Comparison of ENCODE assay signal across 22 cellular contexts in the genomic region with DNA sequence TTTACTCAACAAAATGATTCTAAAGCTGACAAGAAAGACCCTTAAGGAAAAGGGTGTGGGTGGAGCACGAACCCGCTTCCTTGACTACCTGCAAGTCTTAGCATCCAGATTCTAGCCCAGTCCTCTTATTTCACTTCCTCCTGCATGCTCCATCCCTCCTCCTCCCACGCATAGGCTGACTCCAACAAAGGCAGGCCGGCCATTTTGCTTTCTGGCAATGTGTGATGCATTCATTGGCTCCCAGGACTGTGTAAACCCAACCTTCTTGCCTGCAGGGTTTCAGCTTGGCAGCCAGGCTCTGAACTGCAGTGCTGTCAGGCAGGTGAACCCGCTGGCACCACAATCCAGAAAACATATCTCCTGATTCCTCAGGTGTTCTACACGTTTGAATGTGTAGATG. TPM values are rescaled to one million over a fixed set of nuclear protein-coding genes. Genes with fewer than 3 reads are reported as not detected.
"Had no signal": no experiment of that assay in that cellular context is flagged by ENCODE, and none has a peak within 500 bp of the region (broad histone marks: within the 10 kb centered on the region; RNA-seq: fewer than 3 reads in every experiment).

No MANE protein-coding gene starts in this region.

- H3K4me1 Mint-ChIP-seq: activated CD4-positive, alpha-beta T cell treated with anti-CD3 and anti-CD28 coated beads, Interleukin-2, amount 10 ng/mL, durations not matched to agents 7 days and 5 days; immature natural killer cell; natural killer cell had no signal

- H3K27ac Mint-ChIP-seq: activated CD4-positive, alpha-beta T cell treated with anti-CD3 and anti-CD28 coated beads, Interleukin-2, amount 10 ng/mL, durations not matched to agents 7 days and 5 days; activated T-helper 2 cell treated with anti-CD3 and anti-CD28 coated beads, Interferon-gamma antibody, Interleukin-2, Interleukin-4, amounts not matched to agents 10 μg/mL and 5 μg/mL and 100 μg/mL, durations not matched to agents 14 hours and 24 hours and 36 hours; immature natural killer cell; natural killer cell; T-helper 1 cell treated with Interleukin-12 subunit alpha and Interleukin-12 subunit beta and Interleukin-4 antibody, amounts not matched to agents 30 μg/mL and 1 μg/mL, for 36 hours; type B pancreatic cell had no signal

- H3K4me1 ChIP-seq: adrenal gland, right lobe of liver, spleen had no signal

- H3K4me3 Mint-ChIP-seq: activated CD4-positive, alpha-beta T cell treated with anti-CD3 and anti-CD28 coated beads, Interleukin-2, amount 10 ng/mL, durations not matched to agents 7 days and 5 days; immature natural killer cell; natural killer cell; T-helper 1 cell treated with Interleukin-12 subunit alpha and Interleukin-12 subunit beta and Interleukin-4 antibody, amounts not matched to agents 30 μg/mL and 1 μg/mL, for 36 hours; type B pancreatic cell had no signal

- ATAC-seq: left cardiac atrium, natural killer cell, right lobe of liver had no signal

- H3K36me3 Mint-ChIP-seq: immature natural killer cell, natural killer cell had no signal

- H3K9me3 ChIP-seq: adrenal gland, psoas muscle, right lobe of liver, spleen had no signal

- H3K27me3 Mint-ChIP-seq: activated CD4-positive, alpha-beta T cell treated with anti-CD3 and anti-CD28 coated beads, Interleukin-2, amount 10 ng/mL, durations not matched to agents 7 days and 5 days; type B pancreatic cell had no signal

- H3K36me3 ChIP-seq: adrenal gland, right lobe of liver, spleen had no signal

- H3K27ac ChIP-seq: adrenal gland, coronary artery, psoas muscle, right lobe of liver, spleen had no signal

- H3K9me3 Mint-ChIP-seq: activated CD4-positive, alpha-beta T cell treated with anti-CD3 and anti-CD28 coated beads, Interleukin-2, amount 10 ng/mL, durations not matched to agents 7 days and 5 days; activated T-helper 2 cell treated with anti-CD3 and anti-CD28 coated beads, Interferon-gamma antibody, Interleukin-2, Interleukin-4, amounts not matched to agents 10 μg/mL and 5 μg/mL and 100 μg/mL, durations not matched to agents 14 hours and 24 hours and 36 hours; immature natural killer cell; natural killer cell; T-helper 1 cell treated with Interleukin-12 subunit alpha and Interleukin-12 subunit beta and Interleukin-4 antibody, amounts not matched to agents 30 μg/mL and 1 μg/mL, for 36 hours had no signal

- H3K4me3 ChIP-seq: adrenal gland, coronary artery, psoas muscle, right lobe of liver, spleen had no signal

- DNase-seq: activated CD4-positive, alpha-beta T cell treated with anti-CD3 and anti-CD28 coated beads, Interleukin-2, amount 10 ng/mL, durations not matched to agents 7 days and 5 days; activated CD4-positive, CD25-positive, alpha-beta regulatory T cell; activated CD8-positive, alpha-beta memory T cell treated with anti-CD3 and anti-CD28 coated beads for 24 hours; activated naive CD4-positive, alpha-beta T cell treated with anti-CD3 and anti-CD28 coated beads, Interleukin-2, amount 50 U/mL, for 16 hours; adrenal gland; effector CD8-positive, alpha-beta T cell; hypothalamus; immature natural killer cell; left cardiac atrium; natural killer cell; occipital lobe; psoas muscle; right lobe of liver; spleen; stimulated activated CD4-positive, alpha-beta T cell treated with anti-CD3 and anti-CD28 coated beads, Interleukin-1b, Interleukin-23, amount 100 ng/mL, for 48 hours; stimulated activated naive CD4-positive, alpha-beta T cell had no signal

RNA-seq across cellular contexts. Expression of gene RTL9, which starts 39.3 kb away (rescaled TPM):
- total RNA-seq: activated CD4-positive, alpha-beta T cell treated with anti-CD3 and anti-CD28 coated beads, Interleukin-2, amount 10 ng/mL, durations not matched to agents 7 days and 5 days; activated T-helper 2 cell treated with anti-CD3 and anti-CD28 coated beads, Interferon-gamma antibody, Interleukin-2, Interleukin-4, amounts not matched to agents 10 μg/mL and 5 μg/mL and 100 μg/mL, durations not matched to agents 14 hours and 24 hours and 36 hours; epithelial cell of proximal tubule; lung microvascular endothelial cell; natural killer cell; spleen had no signal
- polyA plus RNA-seq: immature natural killer cell, spleen had no signal
